1 cellular context compared by ENCODE assay signal in the genomic region with DNA sequence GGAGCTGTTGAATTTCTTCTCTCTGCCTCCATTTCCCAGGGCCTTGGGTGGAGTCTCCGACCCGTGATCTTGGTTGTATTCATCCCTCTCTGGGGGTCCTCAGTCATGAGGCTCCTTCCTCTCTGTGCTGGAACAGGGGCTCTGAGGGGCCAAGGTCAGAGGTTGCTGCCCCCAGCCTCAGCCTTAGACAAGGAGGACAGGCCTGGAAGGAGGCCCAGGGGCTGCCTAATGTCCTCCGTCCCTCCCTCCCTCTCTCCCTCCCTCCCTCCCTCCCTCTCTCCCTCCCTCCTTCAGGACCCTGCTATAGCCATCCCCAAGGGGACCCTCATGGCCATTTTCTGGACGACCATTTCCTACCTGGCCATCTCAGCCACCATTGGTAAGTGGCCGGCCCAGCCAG.
TF ChIP-seq lines count a peak whose summit lies in the region.

No MANE protein-coding gene starts in this region.

TF ChIP-seq in H1, 55 proteins besides CTCF, POLR2A, EP300 and RAD21:
- no peak for TF ChIP-seq CHD1 (IDR thresholded peaks at IDR 0.05; ENCODE audit: low read depth, low read length)
- TF ChIP-seq POLR2AphosphoS5 (IDR thresholded peaks at IDR 0.05; ENCODE audit: low read depth, low read length): no peak
- TF ChIP-seq SP2 (IDR thresholded peaks at IDR 0.05; ENCODE audit: low read length): no peak
- TF ChIP-seq, protein P1, sequence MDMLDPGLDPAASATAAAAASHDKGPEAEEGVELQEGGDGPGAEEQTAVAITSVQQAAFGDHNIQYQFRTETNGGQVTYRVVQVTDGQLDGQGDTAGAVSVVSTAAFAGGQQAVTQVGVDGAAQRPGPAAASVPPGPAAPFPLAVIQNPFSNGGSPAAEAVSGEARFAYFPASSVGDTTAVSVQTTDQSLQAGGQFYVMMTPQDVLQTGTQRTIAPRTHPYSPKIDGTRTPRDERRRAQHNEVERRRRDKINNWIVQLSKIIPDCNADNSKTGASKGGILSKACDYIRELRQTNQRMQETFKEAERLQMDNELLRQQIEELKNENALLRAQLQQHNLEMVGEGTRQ (IDR thresholded peaks at IDR 0.05; ENCODE audit: low read length): no peak
- TF ChIP-seq CHD2 (IDR thresholded peaks at IDR 0.05; ENCODE audit: low read length): no peak
- no peak for TF ChIP-seq YY1 (IDR thresholded peaks at IDR 0.05; ENCODE audit: low read depth, low read length)
- no peak for TF ChIP-seq NANOG (IDR thresholded peaks at IDR 0.05; ENCODE audit: insufficient read depth, low read depth, low read length, poor library complexity, severe bottlenecking)
- no peak for TF ChIP-seq TAF1 (IDR thresholded peaks at IDR 0.05; ENCODE audit: low read depth, low read length)
- no peak for TF ChIP-seq EZH2 (IDR thresholded peaks at IDR 0.05; ENCODE audit: low read depth, low read length, severe bottlenecking)
- TF ChIP-seq, protein P2, sequence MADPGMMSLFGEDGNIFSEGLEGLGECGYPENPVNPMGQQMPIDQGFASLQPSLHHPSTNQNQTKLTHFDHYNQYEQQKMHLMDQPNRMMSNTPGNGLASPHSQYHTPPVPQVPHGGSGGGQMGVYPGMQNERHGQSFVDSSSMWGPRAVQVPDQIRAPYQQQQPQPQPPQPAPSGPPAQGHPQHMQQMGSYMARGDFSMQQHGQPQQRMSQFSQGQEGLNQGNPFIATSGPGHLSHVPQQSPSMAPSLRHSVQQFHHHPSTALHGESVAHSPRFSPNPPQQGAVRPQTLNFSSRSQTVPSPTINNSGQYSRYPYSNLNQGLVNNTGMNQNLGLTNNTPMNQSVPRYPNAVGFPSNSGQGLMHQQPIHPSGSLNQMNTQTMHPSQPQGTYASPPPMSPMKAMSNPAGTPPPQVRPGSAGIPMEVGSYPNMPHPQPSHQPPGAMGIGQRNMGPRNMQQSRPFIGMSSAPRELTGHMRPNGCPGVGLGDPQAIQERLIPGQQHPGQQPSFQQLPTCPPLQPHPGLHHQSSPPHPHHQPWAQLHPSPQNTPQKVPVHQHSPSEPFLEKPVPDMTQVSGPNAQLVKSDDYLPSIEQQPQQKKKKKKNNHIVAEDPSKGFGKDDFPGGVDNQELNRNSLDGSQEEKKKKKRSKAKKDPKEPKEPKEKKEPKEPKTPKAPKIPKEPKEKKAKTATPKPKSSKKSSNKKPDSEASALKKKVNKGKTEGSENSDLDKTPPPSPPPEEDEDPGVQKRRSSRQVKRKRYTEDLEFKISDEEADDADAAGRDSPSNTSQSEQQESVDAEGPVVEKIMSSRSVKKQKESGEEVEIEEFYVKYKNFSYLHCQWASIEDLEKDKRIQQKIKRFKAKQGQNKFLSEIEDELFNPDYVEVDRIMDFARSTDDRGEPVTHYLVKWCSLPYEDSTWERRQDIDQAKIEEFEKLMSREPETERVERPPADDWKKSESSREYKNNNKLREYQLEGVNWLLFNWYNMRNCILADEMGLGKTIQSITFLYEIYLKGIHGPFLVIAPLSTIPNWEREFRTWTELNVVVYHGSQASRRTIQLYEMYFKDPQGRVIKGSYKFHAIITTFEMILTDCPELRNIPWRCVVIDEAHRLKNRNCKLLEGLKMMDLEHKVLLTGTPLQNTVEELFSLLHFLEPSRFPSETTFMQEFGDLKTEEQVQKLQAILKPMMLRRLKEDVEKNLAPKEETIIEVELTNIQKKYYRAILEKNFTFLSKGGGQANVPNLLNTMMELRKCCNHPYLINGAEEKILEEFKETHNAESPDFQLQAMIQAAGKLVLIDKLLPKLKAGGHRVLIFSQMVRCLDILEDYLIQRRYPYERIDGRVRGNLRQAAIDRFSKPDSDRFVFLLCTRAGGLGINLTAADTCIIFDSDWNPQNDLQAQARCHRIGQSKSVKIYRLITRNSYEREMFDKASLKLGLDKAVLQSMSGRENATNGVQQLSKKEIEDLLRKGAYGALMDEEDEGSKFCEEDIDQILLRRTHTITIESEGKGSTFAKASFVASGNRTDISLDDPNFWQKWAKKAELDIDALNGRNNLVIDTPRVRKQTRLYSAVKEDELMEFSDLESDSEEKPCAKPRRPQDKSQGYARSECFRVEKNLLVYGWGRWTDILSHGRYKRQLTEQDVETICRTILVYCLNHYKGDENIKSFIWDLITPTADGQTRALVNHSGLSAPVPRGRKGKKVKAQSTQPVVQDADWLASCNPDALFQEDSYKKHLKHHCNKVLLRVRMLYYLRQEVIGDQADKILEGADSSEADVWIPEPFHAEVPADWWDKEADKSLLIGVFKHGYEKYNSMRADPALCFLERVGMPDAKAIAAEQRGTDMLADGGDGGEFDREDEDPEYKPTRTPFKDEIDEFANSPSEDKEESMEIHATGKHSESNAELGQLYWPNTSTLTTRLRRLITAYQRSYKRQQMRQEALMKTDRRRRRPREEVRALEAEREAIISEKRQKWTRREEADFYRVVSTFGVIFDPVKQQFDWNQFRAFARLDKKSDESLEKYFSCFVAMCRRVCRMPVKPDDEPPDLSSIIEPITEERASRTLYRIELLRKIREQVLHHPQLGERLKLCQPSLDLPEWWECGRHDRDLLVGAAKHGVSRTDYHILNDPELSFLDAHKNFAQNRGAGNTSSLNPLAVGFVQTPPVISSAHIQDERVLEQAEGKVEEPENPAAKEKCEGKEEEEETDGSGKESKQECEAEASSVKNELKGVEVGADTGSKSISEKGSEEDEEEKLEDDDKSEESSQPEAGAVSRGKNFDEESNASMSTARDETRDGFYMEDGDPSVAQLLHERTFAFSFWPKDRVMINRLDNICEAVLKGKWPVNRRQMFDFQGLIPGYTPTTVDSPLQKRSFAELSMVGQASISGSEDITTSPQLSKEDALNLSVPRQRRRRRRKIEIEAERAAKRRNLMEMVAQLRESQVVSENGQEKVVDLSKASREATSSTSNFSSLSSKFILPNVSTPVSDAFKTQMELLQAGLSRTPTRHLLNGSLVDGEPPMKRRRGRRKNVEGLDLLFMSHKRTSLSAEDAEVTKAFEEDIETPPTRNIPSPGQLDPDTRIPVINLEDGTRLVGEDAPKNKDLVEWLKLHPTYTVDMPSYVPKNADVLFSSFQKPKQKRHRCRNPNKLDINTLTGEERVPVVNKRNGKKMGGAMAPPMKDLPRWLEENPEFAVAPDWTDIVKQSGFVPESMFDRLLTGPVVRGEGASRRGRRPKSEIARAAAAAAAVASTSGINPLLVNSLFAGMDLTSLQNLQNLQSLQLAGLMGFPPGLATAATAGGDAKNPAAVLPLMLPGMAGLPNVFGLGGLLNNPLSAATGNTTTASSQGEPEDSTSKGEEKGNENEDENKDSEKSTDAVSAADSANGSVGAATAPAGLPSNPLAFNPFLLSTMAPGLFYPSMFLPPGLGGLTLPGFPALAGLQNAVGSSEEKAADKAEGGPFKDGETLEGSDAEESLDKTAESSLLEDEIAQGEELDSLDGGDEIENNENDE (IDR thresholded peaks at IDR 0.05; ENCODE audit: insufficient replicate concordance, low read length): no peak
- TF ChIP-seq FOSL1 (IDR thresholded peaks at IDR 0.05; ENCODE audit: insufficient read depth, low read depth, low read length): no peak
- TF ChIP-seq BCL11A (IDR thresholded peaks at IDR 0.05; ENCODE audit: low read depth in 2 of 2, low read length in 2 of 2): no peak
